In genomic region chr4:128220286-128221235, GRCh38 we compare ENCODE assay signal across 8 cellular contexts.
DNase-seq lines count a peak whose midpoint lies in the region; ATAC-seq and TF ChIP-seq lines count a peak whose summit lies in the region.

No MANE protein-coding gene starts in this region.

- TF ChIP-seq POLR2A in heart left ventricle (IDR thresholded peaks at IDR 0.05) (no peak), vagina (IDR thresholded peaks at IDR 0.05) (no peak)

- H3K27me3 ChIP-seq in heart left ventricle (no peaks in the 10 kb centered on the region), right atrium auricular region (no peaks in the 10 kb centered on the region), Panc1 (ENCODE audit: control insufficient read depth, insufficient read depth, low read length) (no peaks in the 10 kb centered on the region), vagina (no peaks in the 10 kb centered on the region)

- H3K27ac ChIP-seq in heart left ventricle, result no peak overlapping the region
- no peak overlapping the region for H3K27ac ChIP-seq in right atrium auricular region
- no peak overlapping the region for H3K27ac ChIP-seq in Panc1 (ENCODE audit: low read length)
- H3K27ac ChIP-seq in vagina, result no peak overlapping the region

- H3K9me3 ChIP-seq in heart left ventricle, result no peaks in the 10 kb centered on the region
- no peaks in the 10 kb centered on the region for H3K9me3 ChIP-seq in right atrium auricular region
- H3K9me3 ChIP-seq in Panc1 (ENCODE audit: control insufficient read depth, insufficient read depth, low read depth, low read length), result no peaks in the 10 kb centered on the region
- no peaks in the 10 kb centered on the region for H3K9me3 ChIP-seq in vagina

- ATAC-seq in heart left ventricle, result peak in 1 of 4 donors; percentile 20
- peak; percentile 86 for ATAC-seq in HG02973 (IDR thresholded peaks at IDR 0.05; ENCODE audit: unreplicated experiment)
- ATAC-seq in Panc1, result peak; percentile 82

- no TSS peak for BruUV-seq in Panc1 (replicated peaks; lab: Mats Ljungman, UMichigan)

- WGBS in heart left ventricle, 4 donors, result 41 to 47% (median 42%) methylated on average over 8 of the region's 8 CpGs

- in situ Hi-C loops in Panc1 (cut with HindIII; ENCODE audit: low pct_unique_long_range_greater_than_20kb, low sequenced_read_pairs), result no loop called here

- H3K36me3 ChIP-seq in heart left ventricle (no peaks in the 10 kb centered on the region), right atrium auricular region (no peaks in the 10 kb centered on the region), Panc1 (ENCODE audit: control insufficient read depth, insufficient read depth, low read length) (no peaks in the 10 kb centered on the region), vagina (no peaks in the 10 kb centered on the region)

- DNase-seq in heart left ventricle, result no peak
- no peak for DNase-seq in right atrium auricular region (ENCODE audit: low spot score)
- DNase-seq in Panc1 (ENCODE audit: low read depth, low spot score), result no peak
- peak; percentile 47 to 66 for DNase-seq in foreskin fibroblast
- no peak for DNase-seq in GM19240 (ENCODE audit: insufficient read length, low spot score)
- no peak for DNase-seq in NCI-H1930 (lab: John Stamatoyannopoulos, UW)
- no peak for DNase-seq in vagina (ENCODE audit: extremely low spot score in 2 of 2)

- TF ChIP-seq CTCF in heart left ventricle (IDR thresholded peaks at IDR 0.05), result peak in 9 of 12 donors; percentile 11 to 48 (median 32)
- peak in 1 of 2 donors; percentile 48 for TF ChIP-seq CTCF in right atrium auricular region (IDR thresholded peaks at IDR 0.05)
- peak; percentile 32; the same call in 1 of the 2 replicates for TF ChIP-seq CTCF in Panc1 (IDR thresholded peaks at IDR 0.05)
- no peak for TF ChIP-seq CTCF in foreskin fibroblast (IDR thresholded peaks at IDR 0.05; ENCODE audit: low read depth, low read length)
- no peak for TF ChIP-seq CTCF in vagina (IDR thresholded peaks at IDR 0.05)

- intact Hi-C loops in heart left ventricle (cut with DNase I) (no loop called here), Panc1 (cut with micrococcal nuclease; ENCODE audit: unreplicated experiment) (no loop called here), vagina (cut with DNase I) (no loop called here)

- H3K4me3 ChIP-seq in heart left ventricle, result no peak overlapping the region
- no peak overlapping the region for H3K4me3 ChIP-seq in right atrium auricular region
- no peak overlapping the region for H3K4me3 ChIP-seq in Panc1 (ENCODE audit: low read depth in 2 of 2, low read length in 2 of 2)
- no peak overlapping the region for H3K4me3 ChIP-seq in foreskin fibroblast (ENCODE audit: low read depth in 1 of 2, low read length in 2 of 2)
- no peak overlapping the region for H3K4me3 ChIP-seq in vagina

- POLR2A ChIA-PET in Panc1 (lab: Charles Lee), result no interaction called here

- CTCF ChIA-PET in Panc1 (lab: Charles Lee), result interaction anchor here (0.6 kb wide), 1 partner anchor 389 kb away, joined by 8 read pairs; no protein-coding TSS in a partner anchor

- H3K4me1 ChIP-seq in heart left ventricle, result peaks cover 0 to 4% (median 0%) of the 10 kb centered on the region in 12 donors
- no peaks in the 10 kb centered on the region for H3K4me1 ChIP-seq in right atrium auricular region
- peaks cover 2% of the 10 kb centered on the region; the same call in 1 of the 2 replicates for H3K4me1 ChIP-seq in Panc1 (ENCODE audit: control insufficient read depth, insufficient read depth, low read length)
- H3K4me1 ChIP-seq in vagina, result no peaks in the 10 kb centered on the region

Comparison
In these comparisons a context has a peak if more than half of its experiments do, and no peak if none do; other contexts are left out.
1. DNase-seq: peak in foreskin fibroblast (2 of 2); none in heart left ventricle (0 of 5), right atrium auricular region (single experiment), Panc1 (single experiment), GM19240 (single experiment), NCI-H1930 (0 of 2) and vagina (0 of 2).
2. CTCF ChIP-seq: peak in heart left ventricle (9 of 12) and Panc1 (single experiment); none in foreskin fibroblast (single experiment) and vagina (0 of 3).